Comparison of ENCODE assay signal across 18 cellular contexts in the genomic region with DNA sequence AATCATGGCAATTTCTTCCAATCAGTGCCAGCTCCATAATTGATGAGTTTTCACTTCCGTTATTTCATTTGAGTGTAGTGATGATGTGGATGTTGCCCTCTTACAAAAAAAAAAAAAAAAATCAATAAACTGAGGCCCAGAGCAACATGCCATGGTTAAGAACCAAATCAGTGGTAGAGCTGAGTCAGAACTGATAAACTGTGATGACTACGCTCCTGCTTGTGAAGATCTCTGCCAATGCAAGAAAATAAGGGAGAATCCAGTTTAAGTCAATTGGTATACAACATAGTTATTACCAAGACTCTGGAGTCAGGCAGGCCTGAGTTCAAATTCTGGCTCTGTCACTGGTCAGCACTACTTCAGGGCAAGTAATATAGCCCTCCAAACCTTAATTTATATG.
DNase-seq lines count a peak whose midpoint lies in the region; TF ChIP-seq lines count a peak whose summit lies in the region.
"Had no signal": no experiment of that assay in that cellular context is flagged by ENCODE, and none has a peak within 500 bp of the region (broad histone marks: within the 10 kb centered on the region; RNA-seq: fewer than 3 reads in every experiment).

No MANE protein-coding gene starts in this region.

- intact Hi-C loops in MCF 10A (cut with micrococcal nuclease) = loop anchor here (2.0 to 5.0 kb wide), 4 partner anchors 40 to 235 kb away; no protein-coding TSS in a partner anchor
- intact Hi-C loops in breast epithelium (cut with DNase I; ENCODE audit: low total_unique reads) = no loop called here
- intact Hi-C loops in adrenal gland (cut with DNase I) = no loop called here

- peak overlapping the region in 1 of 2 donors; percentile 78 for H3K27ac ChIP-seq in breast epithelium
- H3K27ac ChIP-seq in SU-DHL-6 (ENCODE audit: low read depth, low read length) = peak overlapping the region; percentile 97
- H3K27ac ChIP-seq in suprapubic skin = peak overlapping the region; percentile 70
- H3K27ac ChIP-seq in adrenal gland = peak overlapping the region in 1 of 5 donors; percentile 61
- H3K27ac ChIP-seq: C4-2B, tibial artery had no signal

- peak overlapping the region; percentile 77 for H3K9ac ChIP-seq in SU-DHL-6 (ENCODE audit: low read length)

- no peaks in the 10 kb centered on the region for H3K27me3 Mint-ChIP-seq in MCF 10A (ENCODE audit: insufficient read depth, unreplicated experiment)
- H3K27me3 Mint-ChIP-seq: activated B cell treated with CpG ODN at 0.5 μM for 24 hours, T-helper 17 cell had no signal

- H3K4me1 Mint-ChIP-seq in MCF 10A (ENCODE audit: insufficient read depth, unreplicated experiment) = peaks cover 80% of the 10 kb centered on the region

- no peaks in the 10 kb centered on the region for H4K20me1 ChIP-seq in SU-DHL-6 (ENCODE audit: low read depth, low read length)

- H3K36me3 ChIP-seq in breast epithelium (no peaks in the 10 kb centered on the region), SU-DHL-6 (ENCODE audit: low read length) (peaks cover 29% of the 10 kb centered on the region), suprapubic skin (peaks cover 14% of the 10 kb centered on the region), adrenal gland (replicated peaks in 1 of 2) (peaks cover 0 to 4% of the 10 kb centered on the region in 2 donors)

- BruUV-seq in MCF 10A (replicated peaks; lab: Mats Ljungman, UMichigan) = no TSS peak

- H3K4me1 ChIP-seq in breast epithelium (no peaks in the 10 kb centered on the region), suprapubic skin (peaks cover 69% of the 10 kb centered on the region), adrenal gland (replicated peaks in 1 of 2) (peaks cover 7 to 26% of the 10 kb centered on the region in 2 donors)

- CTCF ChIA-PET in MCF 10A (lab: Yijun Ruan, JAX) = interaction anchor here (0.8 kb wide), 2 partner anchors 25 to 58 kb away, joined by 3 read pairs; no protein-coding TSS in a partner anchor

- POLR2A ChIA-PET in MCF 10A (lab: Yijun Ruan, JAX) = interaction anchor here (0.7 to 2.7 kb wide), 8 partner anchors 15 to 1017 kb away, joined by 3 to 19 read pairs (median 6); a partner anchor contains a TSS

- H3K4me2 ChIP-seq in SU-DHL-6 (ENCODE audit: low read depth, low read length, poor library complexity, severe bottlenecking) = peak overlapping the region; percentile 98

- H3K27me3 ChIP-seq in breast epithelium (no peaks in the 10 kb centered on the region), SU-DHL-6 (ENCODE audit: low read length) (no peaks in the 10 kb centered on the region), suprapubic skin (no peaks in the 10 kb centered on the region), adrenal gland (no peaks in the 10 kb centered on the region)
- H3K27me3 ChIP-seq: tibial artery had no signal

- peaks cover 24% of the 10 kb centered on the region for H3K79me2 ChIP-seq in SU-DHL-6 (ENCODE audit: insufficient read depth, low read length)

- H3K4me3 ChIP-seq in breast epithelium = no peak overlapping the region
- H3K4me3 ChIP-seq in SU-DHL-6 (ENCODE audit: insufficient read depth, low read length, poor library complexity, severe bottlenecking) = peak overlapping the region; percentile 54
- no peak overlapping the region for H3K4me3 ChIP-seq in fibroblast of mammary gland (ENCODE audit: control insufficient read depth, low read depth, low read length)
- H3K4me3 ChIP-seq in suprapubic skin = no peak overlapping the region
- no peak overlapping the region for H3K4me3 ChIP-seq in adrenal gland
- H3K4me3 ChIP-seq: tibial artery had no signal

- TF ChIP-seq CTCF in MCF 10A (IDR thresholded peaks at IDR 0.05; ENCODE audit: unreplicated experiment) (no peak), breast epithelium (IDR thresholded peaks at IDR 0.05) (no peak), SU-DHL-6 (IDR thresholded peaks at IDR 0.05; ENCODE audit: insufficient read depth, low read length, poor library complexity, severe bottlenecking) (no peak), fibroblast of mammary gland (conservative IDR thresholded peaks at IDR 0.05; ENCODE audit: control insufficient read depth, insufficient read depth, low read depth, low read length) (no peak), suprapubic skin (IDR thresholded peaks at IDR 0.05) (no peak), adrenal gland (IDR thresholded peaks at IDR 0.05) (no peak)

- H3K27ac Mint-ChIP-seq in MCF 10A (ENCODE audit: low read depth, unreplicated experiment) = peak overlapping the region; percentile 84
- H3K27ac Mint-ChIP-seq: activated B cell treated with CpG ODN at 0.5 μM for 24 hours, T-helper 17 cell had no signal

- peaks cover 14% of the 10 kb centered on the region for H3K36me3 Mint-ChIP-seq in MCF 10A (ENCODE audit: insufficient read depth, unreplicated experiment)

- no peak for DNase-seq in MCF 10A (ENCODE audit: unreplicated experiment)
- no peak for DNase-seq in breast epithelium (ENCODE audit: low spot score in 2 of 2)
- peak; percentile 52 for DNase-seq in fibroblast of mammary gland (ENCODE audit: low read depth)
- DNase-seq in suprapubic skin (ENCODE audit: low spot score in 2 of 2) = no peak
- DNase-seq in adrenal gland = no peak
- DNase-seq in glomerular visceral epithelial cell (ENCODE audit: extremely low spot score) = no peak
- no peak for DNase-seq in NCI-H1417 (lab: John Stamatoyannopoulos, UW)
- DNase-seq: 8988T; activated B cell treated with CpG ODN at 0.5 μM for 24 hours; activated effector memory CD4-positive, alpha-beta T cell treated with anti-CD3 and anti-CD28 coated beads, Interleukin-2, amount 50 U/mL, for 16 hours; aorta; NCI-H2107; NCI-H774; stimulated activated CD4-positive, alpha-beta T cell treated with anti-CD3 and anti-CD28 coated beads, Interleukin-4, amount 100 ng/mL, for 24 hours; T-helper 17 cell; tibial artery had no signal

- TF ChIP-seq EP300 in suprapubic skin (IDR thresholded peaks at IDR 0.05) = no peak

- H3K9me2 ChIP-seq in SU-DHL-6 (replicated peaks; ENCODE audit: insufficient read depth, low read length) = no peaks in the 10 kb centered on the region

- WGBS in suprapubic skin = 89% methylated on average over 2 of the region's 2 CpGs
- WGBS in adrenal gland, 4 donors = 59 to 72% (median 66%) methylated on average over 2 of the region's 2 CpGs

- no peak for TF ChIP-seq POLR2A in breast epithelium (IDR thresholded peaks at IDR 0.05)
- no peak for TF ChIP-seq POLR2A in suprapubic skin (IDR thresholded peaks at IDR 0.05)
- no peak for TF ChIP-seq POLR2A in adrenal gland (IDR thresholded peaks at IDR 0.05)

- H3K9me3 ChIP-seq in breast epithelium = no peaks in the 10 kb centered on the region
- no peaks in the 10 kb centered on the region for H3K9me3 ChIP-seq in SU-DHL-6 (ENCODE audit: insufficient read depth, low read length)
- H3K9me3 ChIP-seq in suprapubic skin = no peaks in the 10 kb centered on the region
- H3K9me3 ChIP-seq in adrenal gland (replicated peaks in 1 of 3) = no peaks in the 10 kb centered on the region
- H3K9me3 ChIP-seq: tibial artery had no signal

- peak overlapping the region; percentile 70 for H3K4me3 Mint-ChIP-seq in MCF 10A (ENCODE audit: unreplicated experiment)
- H3K4me3 Mint-ChIP-seq: activated B cell treated with CpG ODN at 0.5 μM for 24 hours, T-helper 17 cell had no signal

- no peaks in the 10 kb centered on the region for H3K9me3 Mint-ChIP-seq in MCF 10A (ENCODE audit: unreplicated experiment)
- H3K9me3 Mint-ChIP-seq: activated B cell treated with CpG ODN at 0.5 μM for 24 hours had no signal

- H3F3A ChIP-seq in SU-DHL-6 (ENCODE audit: insufficient read depth) = peaks cover 52% of the 10 kb centered on the region

- no peak overlapping the region for H2AFZ ChIP-seq in SU-DHL-6 (ENCODE audit: low read depth, low read length, severe bottlenecking)
